18 cellular contexts compared by ENCODE assay signal in the genomic region with DNA sequence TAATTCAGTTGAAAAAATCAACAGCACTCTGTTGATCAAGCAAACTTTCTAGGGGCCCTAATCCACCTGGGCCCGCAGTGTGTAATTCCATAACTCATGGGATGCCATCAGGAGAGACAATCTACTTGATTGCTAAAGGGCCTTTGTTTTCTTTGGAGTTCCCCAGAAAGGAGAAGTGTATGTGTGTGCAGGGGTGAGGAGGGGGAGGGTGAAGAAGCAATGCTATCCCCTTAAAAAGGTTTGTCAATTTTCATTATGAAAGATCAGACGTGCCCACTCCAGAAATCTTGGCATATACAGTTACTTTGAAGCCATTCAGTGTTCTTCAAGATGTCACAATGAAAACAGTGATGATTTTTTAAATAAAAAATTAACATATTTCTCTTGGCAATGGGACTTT. TPM values are rescaled to one million over a fixed set of nuclear protein-coding genes. Genes with fewer than 3 reads are reported as not detected.
DNase-seq lines count a peak whose midpoint lies in the region; ATAC-seq and TF ChIP-seq lines count a peak whose summit lies in the region.
"Had no signal": no experiment of that assay in that cellular context is flagged by ENCODE, and none has a peak within 500 bp of the region (broad histone marks: within the 10 kb centered on the region; RNA-seq: fewer than 3 reads in every experiment).

No MANE protein-coding gene starts in this region.

- H3K36me3 Mint-ChIP-seq in CD8-positive, alpha-beta memory T cell: peaks cover 32 to 76% (median 36%) of the 10 kb centered on the region in 3 donors
- H3K36me3 Mint-ChIP-seq in WTC11: no peaks in the 10 kb centered on the region
- peaks cover 14 to 43% (median 28%) of the 10 kb centered on the region in 3 donors for H3K36me3 Mint-ChIP-seq in naive thymus-derived CD8-positive, alpha-beta T cell
- peaks cover 42% of the 10 kb centered on the region for H3K36me3 Mint-ChIP-seq in T-helper 2 cell treated with Interferon-gamma antibody and Interleukin-4, amounts not matched to agents 5 μg/mL and 100 μg/mL, for 36 hours (ENCODE audit: low read depth)

- H3K9me3 Mint-ChIP-seq in CD8-positive, alpha-beta memory T cell: no peaks in the 10 kb centered on the region
- H3K9me3 Mint-ChIP-seq in WTC11: no peaks in the 10 kb centered on the region
- no peaks in the 10 kb centered on the region for H3K9me3 Mint-ChIP-seq in naive thymus-derived CD8-positive, alpha-beta T cell
- H3K9me3 Mint-ChIP-seq in T-helper 2 cell treated with Interferon-gamma antibody and Interleukin-4, amounts not matched to agents 5 μg/mL and 100 μg/mL, for 36 hours: no peaks in the 10 kb centered on the region
- H3K9me3 Mint-ChIP-seq: brain, HFFc6 had no signal

- H3K27ac ChIP-seq in CD8-positive, alpha-beta memory T cell (ENCODE audit: low read depth, low read length): no peak overlapping the region
- H3K27ac ChIP-seq: colonic mucosa, SJSA1, upper lobe of right lung had no signal

- ATAC-seq in WTC11: no peak
- ATAC-seq in naive thymus-derived CD8-positive, alpha-beta T cell: no peak
- ATAC-seq: left lobe of liver, upper lobe of right lung had no signal

- peak overlapping the region; percentile 75 to 98 (median 86) for H3K27ac Mint-ChIP-seq in CD8-positive, alpha-beta memory T cell
- H3K27ac Mint-ChIP-seq in WTC11: peak overlapping the region; percentile 31; the same call in 1 of the 2 replicates
- H3K27ac Mint-ChIP-seq in naive thymus-derived CD8-positive, alpha-beta T cell: peak overlapping the region; percentile 53 to 90 (median 84)
- no peak overlapping the region for H3K27ac Mint-ChIP-seq in T-helper 2 cell treated with Interferon-gamma antibody and Interleukin-4, amounts not matched to agents 5 μg/mL and 100 μg/mL, for 36 hours
- H3K27ac Mint-ChIP-seq: brain, HFFc6 had no signal

- H3K4me3 Mint-ChIP-seq in CD8-positive, alpha-beta memory T cell: peak overlapping the region; percentile 68 to 84 (median 74)
- H3K4me3 Mint-ChIP-seq in WTC11: no peak overlapping the region
- H3K4me3 Mint-ChIP-seq in naive thymus-derived CD8-positive, alpha-beta T cell: peak overlapping the region in 9 of 10 donors; percentile 51 to 65 (median 60)
- no peak overlapping the region for H3K4me3 Mint-ChIP-seq in T-helper 2 cell treated with Interferon-gamma antibody and Interleukin-4, amounts not matched to agents 5 μg/mL and 100 μg/mL, for 36 hours
- H3K4me3 Mint-ChIP-seq: HFFc6 had no signal

- peaks cover 0 to 3% of the 10 kb centered on the region in 2 donors for H3K27me3 Mint-ChIP-seq in CD8-positive, alpha-beta memory T cell
- no peaks in the 10 kb centered on the region for H3K27me3 Mint-ChIP-seq in WTC11 (ENCODE audit: low read depth)
- H3K27me3 Mint-ChIP-seq in naive thymus-derived CD8-positive, alpha-beta T cell: peaks cover 0 to 1% (median 0%) of the 10 kb centered on the region in 5 donors
- no peaks in the 10 kb centered on the region for H3K27me3 Mint-ChIP-seq in T-helper 2 cell treated with Interferon-gamma antibody and Interleukin-4, amounts not matched to agents 5 μg/mL and 100 μg/mL, for 36 hours (ENCODE audit: low read depth)

- H3K27me3 ChIP-seq in CD8-positive, alpha-beta memory T cell (ENCODE audit: insufficient read depth, low read length, poor library complexity, severe bottlenecking): no peaks in the 10 kb centered on the region
- H3K27me3 ChIP-seq: colonic mucosa, SJSA1, upper lobe of right lung had no signal

- CTCF ChIA-PET in CD8-positive, alpha-beta memory T cell (lab: Charles Lee): no interaction called here
- CTCF ChIA-PET in WTC11 (lab: Charles Lee): no interaction called here

- peaks cover 7% of the 10 kb centered on the region for H3K36me3 ChIP-seq in CD8-positive, alpha-beta memory T cell (ENCODE audit: insufficient read depth, low read length)
- H3K36me3 ChIP-seq: colonic mucosa, SJSA1, upper lobe of right lung had no signal

- H3K9me3 ChIP-seq in CD8-positive, alpha-beta memory T cell (ENCODE audit: low read length): no peaks in the 10 kb centered on the region
- H3K9me3 ChIP-seq: colonic mucosa, SJSA1, upper lobe of right lung had no signal

- POLR2A ChIA-PET in CD8-positive, alpha-beta memory T cell (lab: Charles Lee): no interaction called here
- POLR2A ChIA-PET in WTC11 (lab: Charles Lee): no interaction called here
- POLR2A ChIA-PET in naive thymus-derived CD8-positive, alpha-beta T cell (lab: Charles Lee): no interaction called here

- H3K4me3 ChIP-seq in CD8-positive, alpha-beta memory T cell (ENCODE audit: low read length): no peak overlapping the region
- H3K4me3 ChIP-seq: colonic mucosa, SJSA1, upper lobe of right lung had no signal

- no peak for DNase-seq in CD8-positive, alpha-beta memory T cell
- DNase-seq in Kasumi-1 (lab: John Stamatoyannopoulos, UW): peak; percentile 53 to 59
- no peak for DNase-seq in WTC11 (ENCODE audit: low spot score)
- DNase-seq in naive thymus-derived CD8-positive, alpha-beta T cell: no peak
- no peak for DNase-seq in DMS153 treated with DMSO at 0.1 percent for 48 hours (lab: John Stamatoyannopoulos, UW; ENCODE audit: unreplicated experiment)
- no peak for DNase-seq in C1 segment of cervical spinal cord (lab: John Stamatoyannopoulos, UW)
- no peak for DNase-seq in T-helper 2 cell treated with Interferon-gamma antibody and Interleukin-4, amounts not matched to agents 5 μg/mL and 100 μg/mL, for 36 hours (ENCODE audit: low spot score)
- DNase-seq: colonic mucosa; head of caudate nucleus; HFFc6; NCI-H146; NCI-H2171; NCI-H526; stimulated activated CD4-positive, alpha-beta T cell treated with anti-CD3 and anti-CD28 coated beads, Interleukin-4, amount 100 ng/mL, for 1 hour; upper lobe of right lung had no signal

- peaks cover 66% of the 10 kb centered on the region for H3K4me1 ChIP-seq in CD8-positive, alpha-beta memory T cell (ENCODE audit: insufficient read depth, low read length)
- H3K4me1 ChIP-seq: colonic mucosa, SJSA1 had no signal

- no peak for TF ChIP-seq CTCF in WTC11 (IDR thresholded peaks at IDR 0.05)

- peaks cover 83 to 94% (median 91%) of the 10 kb centered on the region in 3 donors for H3K4me1 Mint-ChIP-seq in CD8-positive, alpha-beta memory T cell
- peaks cover 82% of the 10 kb centered on the region for H3K4me1 Mint-ChIP-seq in WTC11
- H3K4me1 Mint-ChIP-seq in naive thymus-derived CD8-positive, alpha-beta T cell: peaks cover 35 to 89% (median 74%) of the 10 kb centered on the region in 4 donors
- peaks cover 62% of the 10 kb centered on the region for H3K4me1 Mint-ChIP-seq in T-helper 2 cell treated with Interferon-gamma antibody and Interleukin-4, amounts not matched to agents 5 μg/mL and 100 μg/mL, for 36 hours (ENCODE audit: low read depth)

TF ChIP-seq in WTC11, 78 proteins besides CTCF, POLR2A, EP300 and RAD21 (continues in another document):
- no peak for TF ChIP-seq SMAD4 (CRISPR knock-in tag; IDR thresholded peaks at IDR 0.05)
- TF ChIP-seq CREM (CRISPR knock-in tag; IDR thresholded peaks at IDR 0.05): no peak
- TF ChIP-seq, protein P1, sequence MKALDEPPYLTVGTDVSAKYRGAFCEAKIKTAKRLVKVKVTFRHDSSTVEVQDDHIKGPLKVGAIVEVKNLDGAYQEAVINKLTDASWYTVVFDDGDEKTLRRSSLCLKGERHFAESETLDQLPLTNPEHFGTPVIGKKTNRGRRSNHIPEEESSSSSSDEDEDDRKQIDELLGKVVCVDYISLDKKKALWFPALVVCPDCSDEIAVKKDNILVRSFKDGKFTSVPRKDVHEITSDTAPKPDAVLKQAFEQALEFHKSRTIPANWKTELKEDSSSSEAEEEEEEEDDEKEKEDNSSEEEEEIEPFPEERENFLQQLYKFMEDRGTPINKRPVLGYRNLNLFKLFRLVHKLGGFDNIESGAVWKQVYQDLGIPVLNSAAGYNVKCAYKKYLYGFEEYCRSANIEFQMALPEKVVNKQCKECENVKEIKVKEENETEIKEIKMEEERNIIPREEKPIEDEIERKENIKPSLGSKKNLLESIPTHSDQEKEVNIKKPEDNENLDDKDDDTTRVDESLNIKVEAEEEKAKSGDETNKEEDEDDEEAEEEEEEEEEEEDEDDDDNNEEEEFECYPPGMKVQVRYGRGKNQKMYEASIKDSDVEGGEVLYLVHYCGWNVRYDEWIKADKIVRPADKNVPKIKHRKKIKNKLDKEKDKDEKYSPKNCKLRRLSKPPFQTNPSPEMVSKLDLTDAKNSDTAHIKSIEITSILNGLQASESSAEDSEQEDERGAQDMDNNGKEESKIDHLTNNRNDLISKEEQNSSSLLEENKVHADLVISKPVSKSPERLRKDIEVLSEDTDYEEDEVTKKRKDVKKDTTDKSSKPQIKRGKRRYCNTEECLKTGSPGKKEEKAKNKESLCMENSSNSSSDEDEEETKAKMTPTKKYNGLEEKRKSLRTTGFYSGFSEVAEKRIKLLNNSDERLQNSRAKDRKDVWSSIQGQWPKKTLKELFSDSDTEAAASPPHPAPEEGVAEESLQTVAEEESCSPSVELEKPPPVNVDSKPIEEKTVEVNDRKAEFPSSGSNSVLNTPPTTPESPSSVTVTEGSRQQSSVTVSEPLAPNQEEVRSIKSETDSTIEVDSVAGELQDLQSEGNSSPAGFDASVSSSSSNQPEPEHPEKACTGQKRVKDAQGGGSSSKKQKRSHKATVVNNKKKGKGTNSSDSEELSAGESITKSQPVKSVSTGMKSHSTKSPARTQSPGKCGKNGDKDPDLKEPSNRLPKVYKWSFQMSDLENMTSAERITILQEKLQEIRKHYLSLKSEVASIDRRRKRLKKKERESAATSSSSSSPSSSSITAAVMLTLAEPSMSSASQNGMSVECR (CRISPR knock-in tag; IDR thresholded peaks at IDR 0.05; ENCODE audit: borderline replicate concordance): no peak
- TF ChIP-seq, protein P2, sequence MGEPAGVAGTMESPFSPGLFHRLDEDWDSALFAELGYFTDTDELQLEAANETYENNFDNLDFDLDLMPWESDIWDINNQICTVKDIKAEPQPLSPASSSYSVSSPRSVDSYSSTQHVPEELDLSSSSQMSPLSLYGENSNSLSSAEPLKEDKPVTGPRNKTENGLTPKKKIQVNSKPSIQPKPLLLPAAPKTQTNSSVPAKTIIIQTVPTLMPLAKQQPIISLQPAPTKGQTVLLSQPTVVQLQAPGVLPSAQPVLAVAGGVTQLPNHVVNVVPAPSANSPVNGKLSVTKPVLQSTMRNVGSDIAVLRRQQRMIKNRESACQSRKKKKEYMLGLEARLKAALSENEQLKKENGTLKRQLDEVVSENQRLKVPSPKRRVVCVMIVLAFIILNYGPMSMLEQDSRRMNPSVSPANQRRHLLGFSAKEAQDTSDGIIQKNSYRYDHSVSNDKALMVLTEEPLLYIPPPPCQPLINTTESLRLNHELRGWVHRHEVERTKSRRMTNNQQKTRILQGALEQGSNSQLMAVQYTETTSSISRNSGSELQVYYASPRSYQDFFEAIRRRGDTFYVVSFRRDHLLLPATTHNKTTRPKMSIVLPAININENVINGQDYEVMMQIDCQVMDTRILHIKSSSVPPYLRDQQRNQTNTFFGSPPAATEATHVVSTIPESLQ (CRISPR knock-in tag; IDR thresholded peaks at IDR 0.05): no peak

RNA-seq across cellular contexts. Expression of a gene that starts 6.2 kb away (rescaled TPM):
- total RNA-seq in CD8-positive, alpha-beta memory T cell: 10 to 100 TPM; 55.4 to 58.4 TPM
- 142 TPM for polyA plus RNA-seq in CD8-positive, alpha-beta memory T cell
- 23.2 to 28.5 TPM (median 28.2 TPM) in 3 replicates for total RNA-seq in WTC11 (2021)
- 100 to 1,000 TPM; 149 to 162 TPM for total RNA-seq in naive thymus-derived CD8-positive, alpha-beta T cell
- polyA plus RNA-seq in naive thymus-derived CD8-positive, alpha-beta T cell: 10 to 100 TPM; 61.9 to 87.2 (median 67.0) TPM

Comparison
In these comparisons a context has a peak if more than half of its experiments do, and no peak if none do; other contexts are left out.
1. DNase-seq: peak in Kasumi-1 (2 of 2); none in CD8-positive, alpha-beta memory T cell (0 of 5), WTC11 (single experiment), naive thymus-derived CD8-positive, alpha-beta T cell (0 of 10), DMS153 treated with DMSO at 0.1 percent for 48 hours (single experiment), C1 segment of cervical spinal cord (0 of 14) and T-helper 2 cell treated with Interferon-gamma antibody and Interleukin-4, amounts not matched to agents 5 μg/mL and 100 μg/mL, for 36 hours (single experiment).
2. H3K4me3 Mint-ChIP-seq: peak in CD8-positive, alpha-beta memory T cell (7 of 7) and naive thymus-derived CD8-positive, alpha-beta T cell (9 of 10); none in WTC11 (single experiment) and T-helper 2 cell treated with Interferon-gamma antibody and Interleukin-4, amounts not matched to agents 5 μg/mL and 100 μg/mL, for 36 hours (single experiment).